9 cellular contexts compared by ENCODE assay signal in the genomic region with DNA sequence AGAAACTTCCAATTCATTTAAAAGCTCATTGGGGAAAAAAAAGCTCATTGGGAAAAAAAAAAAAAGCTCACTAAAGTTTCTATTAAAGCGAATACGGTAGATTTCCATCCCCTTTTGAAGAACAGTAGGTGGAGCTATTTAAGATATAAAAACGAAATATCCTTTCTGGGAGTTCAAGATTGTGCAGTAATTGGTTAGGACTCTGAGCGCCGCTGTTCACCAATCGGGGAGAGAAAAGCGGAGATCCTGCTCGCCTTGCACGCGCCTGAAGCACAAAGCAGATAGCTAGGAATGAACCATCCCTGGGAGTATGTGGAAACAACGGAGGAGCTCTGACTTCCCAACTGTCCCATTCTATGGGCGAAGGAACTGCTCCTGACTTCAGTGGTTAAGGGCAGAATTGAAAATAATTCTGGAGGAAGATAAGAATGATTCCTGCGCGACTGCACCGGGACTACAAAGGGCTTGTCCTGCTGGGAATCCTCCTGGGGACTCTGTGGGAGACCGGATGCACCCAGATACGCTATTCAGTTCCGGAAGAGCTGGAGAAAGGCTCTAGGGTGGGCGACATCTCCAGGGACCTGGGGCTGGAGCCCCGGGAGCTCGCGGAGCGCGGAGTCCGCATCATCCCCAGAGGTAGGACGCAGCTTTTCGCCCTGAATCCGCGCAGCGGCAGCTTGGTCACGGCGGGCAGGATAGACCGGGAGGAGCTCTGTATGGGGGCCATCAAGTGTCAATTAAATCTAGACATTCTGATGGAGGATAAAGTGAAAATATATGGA. TPM values are rescaled to one million over a fixed set of nuclear protein-coding genes. Genes with fewer than 3 reads are reported as not detected.
DNase-seq lines count a peak whose midpoint lies in the region; ATAC-seq lines count a peak whose summit lies in the region.
"Had no signal": no experiment of that assay in that cellular context is flagged by ENCODE, and none has a peak within 500 bp of the region (broad histone marks: within the 10 kb centered on the region; RNA-seq: fewer than 3 reads in every experiment).

A gene (plus strand): TSS at position 176 of the 782 bp plus-strand sequence. CDS start 253 bp downstream, at position 429.

- peak within 1 kb of the TSS; percentile 59 for H3K4me3 Mint-ChIP-seq in activated CD4-positive, alpha-beta T cell treated with anti-CD3 and anti-CD28 coated beads, Interleukin-2, amount 10 ng/mL, durations not matched to agents 7 days and 5 days
- peak within 1 kb of the TSS; percentile 67 for H3K4me3 Mint-ChIP-seq in T-helper 17 cell

- CTCF ChIA-PET in activated CD4-positive, alpha-beta T cell treated with anti-CD3 and anti-CD28 coated beads, Interleukin-2, amount 10 ng/mL, durations not matched to agents 7 days and 5 days (lab: Charles Lee) = interaction anchor here (0.6 to 3.3 kb wide), 20 partner anchors 10 to 201 kb away, joined by 3 to 22 read pairs (median 4); a partner anchor contains a TSS

- ATAC-seq in HG02885 (IDR thresholded peaks at IDR 0.05; ENCODE audit: poor library complexity, unreplicated experiment) (peak; percentile 87), T-helper 17 cell (peak; percentile 37)

- H3K9me3 Mint-ChIP-seq in activated CD4-positive, alpha-beta T cell treated with anti-CD3 and anti-CD28 coated beads, Interleukin-2, amount 10 ng/mL, durations not matched to agents 7 days and 5 days = peaks cover 31% of the 10 kb centered on the region

- peaks cover 8% of the 10 kb centered on the region for H3K9me3 ChIP-seq in T-helper 17 cell (ENCODE audit: control insufficient read depth, low read length, poor library complexity, severe bottlenecking)

- peaks cover 39% of the 10 kb centered on the region for H3K27me3 Mint-ChIP-seq in activated CD4-positive, alpha-beta T cell treated with anti-CD3 and anti-CD28 coated beads, Interleukin-2, amount 10 ng/mL, durations not matched to agents 7 days and 5 days
- H3K27me3 Mint-ChIP-seq in T-helper 17 cell = peaks cover 58% of the 10 kb centered on the region

- peaks cover 16% of the 10 kb centered on the region for H3K36me3 Mint-ChIP-seq in activated CD4-positive, alpha-beta T cell treated with anti-CD3 and anti-CD28 coated beads, Interleukin-2, amount 10 ng/mL, durations not matched to agents 7 days and 5 days (ENCODE audit: low read depth)
- peaks cover 4% of the 10 kb centered on the region for H3K36me3 Mint-ChIP-seq in T-helper 17 cell (ENCODE audit: low read depth)

- peak; percentile 39 for DNase-seq in activated CD4-positive, alpha-beta T cell treated with anti-CD3 and anti-CD28 coated beads, Interleukin-2, amount 10 ng/mL, durations not matched to agents 7 days and 5 days
- DNase-seq in activated CD4-positive, alpha-beta T cell treated with anti-CD3 and anti-CD28 coated beads for 1 hour = no peak
- DNase-seq in T-helper 17 cell (no peak), foreskin melanocyte (peak; percentile 85), renal cortical epithelial cell (ENCODE audit: low read depth) (peak; percentile 45), GM19240 (ENCODE audit: insufficient read length, low spot score) (no peak), OCI-M2 (lab: John Stamatoyannopoulos, UW; ENCODE audit: unreplicated experiment) (no peak)

- H3K4me1 Mint-ChIP-seq in activated CD4-positive, alpha-beta T cell treated with anti-CD3 and anti-CD28 coated beads, Interleukin-2, amount 10 ng/mL, durations not matched to agents 7 days and 5 days = peaks cover 11% of the 10 kb centered on the region
- no peaks in the 10 kb centered on the region for H3K4me1 Mint-ChIP-seq in T-helper 17 cell

- POLR2A ChIA-PET in activated CD4-positive, alpha-beta T cell treated with anti-CD3 and anti-CD28 coated beads, Interleukin-2, amount 10 ng/mL, durations not matched to agents 7 days and 5 days (lab: Charles Lee) = no interaction called here

- H3K27ac Mint-ChIP-seq in activated CD4-positive, alpha-beta T cell treated with anti-CD3 and anti-CD28 coated beads, Interleukin-2, amount 10 ng/mL, durations not matched to agents 7 days and 5 days = peak within 1 kb of the TSS; percentile 80
- peak within 1 kb of the TSS; percentile 8 for H3K27ac Mint-ChIP-seq in T-helper 17 cell

RNA-seq across cellular contexts. Expression of the gene that starts here (rescaled TPM):
- not detected for total RNA-seq in activated CD4-positive, alpha-beta T cell treated with anti-CD3 and anti-CD28 coated beads, Interleukin-2, amount 10 ng/mL, durations not matched to agents 7 days and 5 days
- total RNA-seq in T-helper 17 cell = not detected
- total RNA-seq in renal cortical epithelial cell = 0.52 and 1.7 TPM in 2 replicates
- total RNA-seq: Daoy had no signal

Comparison
In these comparisons a context has a peak if more than half of its experiments do, and no peak if none do; other contexts are left out.
1. Peak in DNase-seq in activated CD4-positive, alpha-beta T cell treated with anti-CD3 and anti-CD28 coated beads, Interleukin-2, amount 10 ng/mL, durations not matched to agents 7 days and 5 days; RNA of the gene not detected or under 1 TPM.
2. Peak in ATAC-seq in T-helper 17 cell; RNA of the gene not detected or under 1 TPM.
3. DNase-seq: peak in foreskin melanocyte (single experiment) and renal cortical epithelial cell (single experiment); none in activated CD4-positive, alpha-beta T cell treated with anti-CD3 and anti-CD28 coated beads for 1 hour (single experiment), T-helper 17 cell (0 of 3), GM19240 (single experiment) and OCI-M2 (single experiment).